Comparison of ENCODE assay signal across 1 cellular context in the genomic region with DNA sequence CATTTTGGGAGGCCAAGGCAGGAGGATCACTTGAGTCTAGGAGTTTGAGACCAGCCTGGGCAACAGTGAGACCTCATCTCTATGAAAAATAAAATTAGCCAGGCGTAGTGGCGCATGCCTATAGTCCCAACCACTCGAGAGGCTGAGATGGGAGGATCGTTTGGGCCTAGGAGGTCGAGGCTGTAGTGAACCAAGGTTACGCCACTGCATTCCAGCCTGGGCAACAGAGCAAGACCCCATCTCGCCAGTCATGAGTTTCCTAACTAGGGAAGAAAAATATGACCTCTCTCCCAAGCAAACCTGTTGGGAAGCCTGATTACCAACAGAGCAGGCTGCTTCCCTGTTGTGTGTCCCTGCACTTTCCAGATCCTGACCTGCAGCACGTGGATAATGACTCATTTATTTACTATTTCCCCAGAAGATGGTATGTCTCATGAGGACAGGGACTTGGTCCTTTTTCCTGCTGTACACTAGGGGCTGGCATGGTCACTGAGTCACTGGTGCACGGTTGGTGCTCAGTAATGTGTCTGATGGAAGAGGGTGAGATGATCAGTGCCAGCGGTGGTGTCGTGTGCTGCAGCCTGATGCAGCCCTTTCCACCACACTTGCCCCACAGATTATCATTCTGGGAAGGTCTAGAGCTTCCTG.
TF ChIP-seq lines count a peak whose summit lies in the region.

No MANE protein-coding gene starts in this region.

TF ChIP-seq in HepG2, 621 proteins besides CTCF, POLR2A, EP300 and RAD21 (continues in another document):
- TF ChIP-seq, protein P1, sequence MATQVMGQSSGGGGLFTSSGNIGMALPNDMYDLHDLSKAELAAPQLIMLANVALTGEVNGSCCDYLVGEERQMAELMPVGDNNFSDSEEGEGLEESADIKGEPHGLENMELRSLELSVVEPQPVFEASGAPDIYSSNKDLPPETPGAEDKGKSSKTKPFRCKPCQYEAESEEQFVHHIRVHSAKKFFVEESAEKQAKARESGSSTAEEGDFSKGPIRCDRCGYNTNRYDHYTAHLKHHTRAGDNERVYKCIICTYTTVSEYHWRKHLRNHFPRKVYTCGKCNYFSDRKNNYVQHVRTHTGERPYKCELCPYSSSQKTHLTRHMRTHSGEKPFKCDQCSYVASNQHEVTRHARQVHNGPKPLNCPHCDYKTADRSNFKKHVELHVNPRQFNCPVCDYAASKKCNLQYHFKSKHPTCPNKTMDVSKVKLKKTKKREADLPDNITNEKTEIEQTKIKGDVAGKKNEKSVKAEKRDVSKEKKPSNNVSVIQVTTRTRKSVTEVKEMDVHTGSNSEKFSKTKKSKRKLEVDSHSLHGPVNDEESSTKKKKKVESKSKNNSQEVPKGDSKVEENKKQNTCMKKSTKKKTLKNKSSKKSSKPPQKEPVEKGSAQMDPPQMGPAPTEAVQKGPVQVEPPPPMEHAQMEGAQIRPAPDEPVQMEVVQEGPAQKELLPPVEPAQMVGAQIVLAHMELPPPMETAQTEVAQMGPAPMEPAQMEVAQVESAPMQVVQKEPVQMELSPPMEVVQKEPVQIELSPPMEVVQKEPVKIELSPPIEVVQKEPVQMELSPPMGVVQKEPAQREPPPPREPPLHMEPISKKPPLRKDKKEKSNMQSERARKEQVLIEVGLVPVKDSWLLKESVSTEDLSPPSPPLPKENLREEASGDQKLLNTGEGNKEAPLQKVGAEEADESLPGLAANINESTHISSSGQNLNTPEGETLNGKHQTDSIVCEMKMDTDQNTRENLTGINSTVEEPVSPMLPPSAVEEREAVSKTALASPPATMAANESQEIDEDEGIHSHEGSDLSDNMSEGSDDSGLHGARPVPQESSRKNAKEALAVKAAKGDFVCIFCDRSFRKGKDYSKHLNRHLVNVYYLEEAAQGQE (IDR thresholded peaks at IDR 0.05; ENCODE audit: borderline replicate concordance in 1 of 2, low read depth in 1 of 2, low read length in 2 of 2), result no peak
- TF ChIP-seq FOSL1 (CRISPR knock-in tag; IDR thresholded peaks at IDR 0.05; ENCODE audit: borderline replicate concordance) (0 out of 2 replicates have a peak, but pooled peaks have one; percentile 29), STAG1 (CRISPR knock-in tag; IDR thresholded peaks at IDR 0.05) (no peak), ZNF572 (CRISPR knock-in tag; IDR thresholded peaks at IDR 0.05) (0 out of 2 replicates have a peak, but pooled peaks have one; percentile 28), TAF15 (IDR thresholded peaks at IDR 0.05; ENCODE audit: low read depth, low read length, poor library complexity, severe bottlenecking) (no peak), BHLHE40 (IDR thresholded peaks at IDR 0.05; ENCODE audit: low read length) (peak; percentile 15; the same call in 1 of the 2 replicates), FOXP1 (IDR thresholded peaks at IDR 0.05) (0 out of 2 replicates have a peak, but pooled peaks have one; percentile 19), FOXP1 (CRISPR knock-in tag; IDR thresholded peaks at IDR 0.05) (peak; percentile 48; the same call in 1 of the 2 replicates), FOSL2 (CRISPR knock-in tag; IDR thresholded peaks at IDR 0.05) (peak; percentile 92), SP5 (CRISPR knock-in tag; IDR thresholded peaks at IDR 0.05; ENCODE audit: borderline replicate concordance, low read depth) (no peak), ZNF672 (CRISPR knock-in tag; IDR thresholded peaks at IDR 0.05) (0 out of 2 replicates have a peak, but pooled peaks have one; percentile 37), ZFAT (CRISPR knock-in tag; conservative IDR thresholded peaks at IDR 0.05) (no peak), AGO2 (optimal IDR thresholded peaks at IDR 0.05; ENCODE audit: low read depth, low read length) (no peak), RORA (CRISPR knock-in tag; IDR thresholded peaks at IDR 0.05) (no peak), ZNF263 (CRISPR knock-in tag; IDR thresholded peaks at IDR 0.05) (0 out of 2 replicates have a peak, but pooled peaks have one; percentile 27), HOXA9 (CRISPR knock-in tag; IDR thresholded peaks at IDR 0.05; ENCODE audit: borderline replicate concordance) (no peak), ZBTB38 (CRISPR knock-in tag; IDR thresholded peaks at IDR 0.05) (0 out of 2 replicates have a peak, but pooled peaks have one; percentile 42), SKI (IDR thresholded peaks at IDR 0.05; ENCODE audit: partially characterized antibody) (no peak), ZNF121 (CRISPR knock-in tag; IDR thresholded peaks at IDR 0.05) (peak; percentile 91), CENPX (CRISPR knock-in tag; IDR thresholded peaks at IDR 0.05) (no peak), GTF2F1 (IDR thresholded peaks at IDR 0.05; ENCODE audit: low read length) (no peak), SAP130 (CRISPR knock-in tag; IDR thresholded peaks at IDR 0.05; ENCODE audit: low read depth) (peak; percentile 44), ZMYM3 (CRISPR knock-in tag; IDR thresholded peaks at IDR 0.05) (no peak), ZNF678 (CRISPR knock-in tag; IDR thresholded peaks at IDR 0.05) (no peak)
- TF ChIP-seq, protein P2, sequence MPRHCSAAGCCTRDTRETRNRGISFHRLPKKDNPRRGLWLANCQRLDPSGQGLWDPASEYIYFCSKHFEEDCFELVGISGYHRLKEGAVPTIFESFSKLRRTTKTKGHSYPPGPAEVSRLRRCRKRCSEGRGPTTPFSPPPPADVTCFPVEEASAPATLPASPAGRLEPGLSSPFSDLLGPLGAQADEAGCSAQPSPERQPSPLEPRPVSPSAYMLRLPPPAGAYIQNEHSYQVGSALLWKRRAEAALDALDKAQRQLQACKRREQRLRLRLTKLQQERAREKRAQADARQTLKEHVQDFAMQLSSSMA (CRISPR knock-in tag; IDR thresholded peaks at IDR 0.05), result no peak
- TF ChIP-seq, protein P3, sequence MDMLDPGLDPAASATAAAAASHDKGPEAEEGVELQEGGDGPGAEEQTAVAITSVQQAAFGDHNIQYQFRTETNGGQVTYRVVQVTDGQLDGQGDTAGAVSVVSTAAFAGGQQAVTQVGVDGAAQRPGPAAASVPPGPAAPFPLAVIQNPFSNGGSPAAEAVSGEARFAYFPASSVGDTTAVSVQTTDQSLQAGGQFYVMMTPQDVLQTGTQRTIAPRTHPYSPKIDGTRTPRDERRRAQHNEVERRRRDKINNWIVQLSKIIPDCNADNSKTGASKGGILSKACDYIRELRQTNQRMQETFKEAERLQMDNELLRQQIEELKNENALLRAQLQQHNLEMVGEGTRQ (IDR thresholded peaks at IDR 0.05; ENCODE audit: low read depth, low read length), result peak; percentile 18; the same call in 1 of the 2 replicates
- TF ChIP-seq, protein P3 (CRISPR knock-in tag; IDR thresholded peaks at IDR 0.05; ENCODE audit: borderline replicate concordance), result no peak
- TF ChIP-seq, protein P4, sequence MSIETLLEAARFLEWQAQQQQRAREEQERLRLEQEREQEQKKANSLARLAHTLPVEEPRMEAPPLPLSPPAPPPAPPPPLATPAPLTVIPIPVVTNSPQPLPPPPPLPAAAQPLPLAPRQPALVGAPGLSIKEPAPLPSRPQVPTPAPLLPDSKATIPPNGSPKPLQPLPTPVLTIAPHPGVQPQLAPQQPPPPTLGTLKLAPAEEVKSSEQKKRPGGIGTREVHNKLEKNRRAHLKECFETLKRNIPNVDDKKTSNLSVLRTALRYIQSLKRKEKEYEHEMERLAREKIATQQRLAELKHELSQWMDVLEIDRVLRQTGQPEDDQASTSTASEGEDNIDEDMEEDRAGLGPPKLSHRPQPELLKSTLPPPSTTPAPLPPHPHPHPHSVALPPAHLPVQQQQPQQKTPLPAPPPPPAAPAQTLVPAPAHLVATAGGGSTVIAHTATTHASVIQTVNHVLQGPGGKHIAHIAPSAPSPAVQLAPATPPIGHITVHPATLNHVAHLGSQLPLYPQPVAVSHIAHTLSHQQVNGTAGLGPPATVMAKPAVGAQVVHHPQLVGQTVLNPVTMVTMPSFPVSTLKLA (IDR thresholded peaks at IDR 0.05), result peak; percentile 38; the same call in 1 of the 2 replicates
- TF ChIP-seq, protein P5, sequence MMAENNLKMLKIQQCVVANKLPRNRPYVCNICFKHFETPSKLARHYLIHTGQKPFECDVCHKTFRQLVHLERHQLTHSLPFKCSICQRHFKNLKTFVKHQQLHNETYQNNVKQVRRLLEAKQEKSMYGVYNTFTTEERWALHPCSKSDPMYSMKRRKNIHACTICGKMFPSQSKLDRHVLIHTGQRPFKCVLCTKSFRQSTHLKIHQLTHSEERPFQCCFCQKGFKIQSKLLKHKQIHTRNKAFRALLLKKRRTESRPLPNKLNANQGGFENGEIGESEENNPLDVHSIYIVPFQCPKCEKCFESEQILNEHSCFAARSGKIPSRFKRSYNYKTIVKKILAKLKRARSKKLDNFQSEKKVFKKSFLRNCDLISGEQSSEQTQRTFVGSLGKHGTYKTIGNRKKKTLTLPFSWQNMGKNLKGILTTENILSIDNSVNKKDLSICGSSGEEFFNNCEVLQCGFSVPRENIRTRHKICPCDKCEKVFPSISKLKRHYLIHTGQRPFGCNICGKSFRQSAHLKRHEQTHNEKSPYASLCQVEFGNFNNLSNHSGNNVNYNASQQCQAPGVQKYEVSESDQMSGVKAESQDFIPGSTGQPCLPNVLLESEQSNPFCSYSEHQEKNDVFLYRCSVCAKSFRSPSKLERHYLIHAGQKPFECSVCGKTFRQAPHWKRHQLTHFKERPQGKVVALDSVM (CRISPR knock-in tag; IDR thresholded peaks at IDR 0.05), result 0 out of 2 replicates have a peak, but pooled peaks have one; percentile 6
- TF ChIP-seq, protein P6, sequence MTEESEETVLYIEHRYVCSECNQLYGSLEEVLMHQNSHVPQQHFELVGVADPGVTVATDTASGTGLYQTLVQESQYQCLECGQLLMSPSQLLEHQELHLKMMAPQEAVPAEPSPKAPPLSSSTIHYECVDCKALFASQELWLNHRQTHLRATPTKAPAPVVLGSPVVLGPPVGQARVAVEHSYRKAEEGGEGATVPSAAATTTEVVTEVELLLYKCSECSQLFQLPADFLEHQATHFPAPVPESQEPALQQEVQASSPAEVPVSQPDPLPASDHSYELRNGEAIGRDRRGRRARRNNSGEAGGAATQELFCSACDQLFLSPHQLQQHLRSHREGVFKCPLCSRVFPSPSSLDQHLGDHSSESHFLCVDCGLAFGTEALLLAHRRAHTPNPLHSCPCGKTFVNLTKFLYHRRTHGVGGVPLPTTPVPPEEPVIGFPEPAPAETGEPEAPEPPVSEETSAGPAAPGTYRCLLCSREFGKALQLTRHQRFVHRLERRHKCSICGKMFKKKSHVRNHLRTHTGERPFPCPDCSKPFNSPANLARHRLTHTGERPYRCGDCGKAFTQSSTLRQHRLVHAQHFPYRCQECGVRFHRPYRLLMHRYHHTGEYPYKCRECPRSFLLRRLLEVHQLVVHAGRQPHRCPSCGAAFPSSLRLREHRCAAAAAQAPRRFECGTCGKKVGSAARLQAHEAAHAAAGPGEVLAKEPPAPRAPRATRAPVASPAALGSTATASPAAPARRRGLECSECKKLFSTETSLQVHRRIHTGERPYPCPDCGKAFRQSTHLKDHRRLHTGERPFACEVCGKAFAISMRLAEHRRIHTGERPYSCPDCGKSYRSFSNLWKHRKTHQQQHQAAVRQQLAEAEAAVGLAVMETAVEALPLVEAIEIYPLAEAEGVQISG (CRISPR knock-in tag; IDR thresholded peaks at IDR 0.05), result no peak
- TF ChIP-seq, protein P7, sequence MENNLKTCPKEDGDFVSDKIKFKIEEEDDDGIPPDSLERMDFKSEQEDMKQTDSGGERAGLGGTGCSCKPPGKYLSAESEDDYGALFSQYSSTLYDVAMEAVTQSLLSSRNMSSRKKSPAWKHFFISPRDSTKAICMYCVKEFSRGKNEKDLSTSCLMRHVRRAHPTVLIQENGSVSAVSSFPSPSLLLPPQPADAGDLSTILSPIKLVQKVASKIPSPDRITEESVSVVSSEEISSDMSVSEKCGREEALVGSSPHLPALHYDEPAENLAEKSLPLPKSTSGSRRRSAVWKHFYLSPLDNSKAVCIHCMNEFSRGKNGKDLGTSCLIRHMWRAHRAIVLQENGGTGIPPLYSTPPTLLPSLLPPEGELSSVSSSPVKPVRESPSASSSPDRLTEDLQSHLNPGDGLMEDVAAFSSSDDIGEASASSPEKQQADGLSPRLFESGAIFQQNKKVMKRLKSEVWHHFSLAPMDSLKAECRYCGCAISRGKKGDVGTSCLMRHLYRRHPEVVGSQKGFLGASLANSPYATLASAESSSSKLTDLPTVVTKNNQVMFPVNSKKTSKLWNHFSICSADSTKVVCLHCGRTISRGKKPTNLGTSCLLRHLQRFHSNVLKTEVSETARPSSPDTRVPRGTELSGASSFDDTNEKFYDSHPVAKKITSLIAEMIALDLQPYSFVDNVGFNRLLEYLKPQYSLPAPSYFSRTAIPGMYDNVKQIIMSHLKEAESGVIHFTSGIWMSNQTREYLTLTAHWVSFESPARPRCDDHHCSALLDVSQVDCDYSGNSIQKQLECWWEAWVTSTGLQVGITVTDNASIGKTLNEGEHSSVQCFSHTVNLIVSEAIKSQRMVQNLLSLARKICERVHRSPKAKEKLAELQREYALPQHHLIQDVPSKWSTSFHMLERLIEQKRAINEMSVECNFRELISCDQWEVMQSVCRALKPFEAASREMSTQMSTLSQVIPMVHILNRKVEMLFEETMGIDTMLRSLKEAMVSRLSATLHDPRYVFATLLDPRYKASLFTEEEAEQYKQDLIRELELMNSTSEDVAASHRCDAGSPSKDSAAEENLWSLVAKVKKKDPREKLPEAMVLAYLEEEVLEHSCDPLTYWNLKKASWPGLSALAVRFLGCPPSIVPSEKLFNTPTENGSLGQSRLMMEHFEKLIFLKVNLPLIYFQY (CRISPR knock-in tag; IDR thresholded peaks at IDR 0.05; ENCODE audit: borderline replicate concordance), result no peak
- TF ChIP-seq, protein P8, sequence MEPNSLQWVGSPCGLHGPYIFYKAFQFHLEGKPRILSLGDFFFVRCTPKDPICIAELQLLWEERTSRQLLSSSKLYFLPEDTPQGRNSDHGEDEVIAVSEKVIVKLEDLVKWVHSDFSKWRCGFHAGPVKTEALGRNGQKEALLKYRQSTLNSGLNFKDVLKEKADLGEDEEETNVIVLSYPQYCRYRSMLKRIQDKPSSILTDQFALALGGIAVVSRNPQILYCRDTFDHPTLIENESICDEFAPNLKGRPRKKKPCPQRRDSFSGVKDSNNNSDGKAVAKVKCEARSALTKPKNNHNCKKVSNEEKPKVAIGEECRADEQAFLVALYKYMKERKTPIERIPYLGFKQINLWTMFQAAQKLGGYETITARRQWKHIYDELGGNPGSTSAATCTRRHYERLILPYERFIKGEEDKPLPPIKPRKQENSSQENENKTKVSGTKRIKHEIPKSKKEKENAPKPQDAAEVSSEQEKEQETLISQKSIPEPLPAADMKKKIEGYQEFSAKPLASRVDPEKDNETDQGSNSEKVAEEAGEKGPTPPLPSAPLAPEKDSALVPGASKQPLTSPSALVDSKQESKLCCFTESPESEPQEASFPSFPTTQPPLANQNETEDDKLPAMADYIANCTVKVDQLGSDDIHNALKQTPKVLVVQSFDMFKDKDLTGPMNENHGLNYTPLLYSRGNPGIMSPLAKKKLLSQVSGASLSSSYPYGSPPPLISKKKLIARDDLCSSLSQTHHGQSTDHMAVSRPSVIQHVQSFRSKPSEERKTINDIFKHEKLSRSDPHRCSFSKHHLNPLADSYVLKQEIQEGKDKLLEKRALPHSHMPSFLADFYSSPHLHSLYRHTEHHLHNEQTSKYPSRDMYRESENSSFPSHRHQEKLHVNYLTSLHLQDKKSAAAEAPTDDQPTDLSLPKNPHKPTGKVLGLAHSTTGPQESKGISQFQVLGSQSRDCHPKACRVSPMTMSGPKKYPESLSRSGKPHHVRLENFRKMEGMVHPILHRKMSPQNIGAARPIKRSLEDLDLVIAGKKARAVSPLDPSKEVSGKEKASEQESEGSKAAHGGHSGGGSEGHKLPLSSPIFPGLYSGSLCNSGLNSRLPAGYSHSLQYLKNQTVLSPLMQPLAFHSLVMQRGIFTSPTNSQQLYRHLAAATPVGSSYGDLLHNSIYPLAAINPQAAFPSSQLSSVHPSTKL (CRISPR knock-in tag; IDR thresholded peaks at IDR 0.05), result 0 out of 2 replicates have a peak, but pooled peaks have one; percentile 30
